7 cellular contexts compared by ENCODE assay signal in genomic region chr3:185933374-185933950, GRCh38. TPM values are rescaled to one million over a fixed set of nuclear protein-coding genes. Genes with fewer than 3 reads are reported as not detected.
DNase-seq lines count a peak whose midpoint lies in the region; ATAC-seq and TF ChIP-seq lines count a peak whose summit lies in the region.

No MANE protein-coding gene starts in this region.

- H3K27me3 Mint-ChIP-seq in T-helper 17 cell, result no peaks in the 10 kb centered on the region

- no TSS peak for BruUV-seq in HCT116 (replicated peaks; lab: Mats Ljungman, UMichigan)

- H3K4me3 ChIP-seq in HCT116 (replicated peaks in 1 of 2; ENCODE audit: low read depth in 1 of 2, low read length in 2 of 2) (no peak overlapping the region), fibroblast of villous mesenchyme (ENCODE audit: low read depth, low read length) (peak overlapping the region; percentile 100), smooth muscle cell (peak overlapping the region; percentile 93)

- peaks cover 94% of the 10 kb centered on the region for H3K79me2 ChIP-seq in HCT116 (ENCODE audit: insufficient read depth, low read length)
- peaks cover 93% of the 10 kb centered on the region for H3K79me2 ChIP-seq in smooth muscle cell (ENCODE audit: low read depth)

- ATAC-seq in HCT116, result no peak
- ATAC-seq in T-helper 17 cell, result no peak

- peaks cover 85% of the 10 kb centered on the region for H4K20me1 ChIP-seq in HCT116 (ENCODE audit: insufficient read depth)
- peaks cover 93% of the 10 kb centered on the region for H4K20me1 ChIP-seq in smooth muscle cell (ENCODE audit: low read depth)

- H3K36me3 ChIP-seq in HCT116 (ENCODE audit: control insufficient read depth in 1 of 2, insufficient read depth in 2 of 2, low read length in 2 of 2) (peaks cover 12 to 53% of the 10 kb centered on the region in 2 experiments), smooth muscle cell (ENCODE audit: low read depth) (no peaks in the 10 kb centered on the region)

- no peak overlapping the region for H3K9ac ChIP-seq in HCT116 (ENCODE audit: low read length)
- H3K9ac ChIP-seq in smooth muscle cell (ENCODE audit: low read depth), result peak overlapping the region; percentile 14

- no peak overlapping the region for H3K27ac ChIP-seq in HCT116 (ENCODE audit: low read depth, low read length)
- H3K27ac ChIP-seq in smooth muscle cell (ENCODE audit: low read depth), result peak overlapping the region; percentile 100

- intact Hi-C loops in HCT116 (cut with micrococcal nuclease), result loop anchor here (2.0 kb wide), 1 partner anchor 15 kb away; no protein-coding TSS in a partner anchor

- peaks cover 14% of the 10 kb centered on the region for H3K36me3 Mint-ChIP-seq in T-helper 17 cell (ENCODE audit: low read depth)

- H3F3A ChIP-seq in smooth muscle cell (ENCODE audit: low read depth), result peaks cover 21% of the 10 kb centered on the region

- H3K27me3 ChIP-seq in HCT116 (ENCODE audit: insufficient read depth, low read length), result no peaks in the 10 kb centered on the region
- H3K27me3 ChIP-seq in smooth muscle cell (ENCODE audit: low read depth), result no peaks in the 10 kb centered on the region

- H3K9me3 ChIP-seq in HCT116 (ENCODE audit: control insufficient read depth in 1 of 2, insufficient read depth in 1 of 2, low read depth in 1 of 2, low read length in 2 of 2) (no peaks in the 10 kb centered on the region), T-helper 17 cell (ENCODE audit: control insufficient read depth, low read length, poor library complexity, severe bottlenecking) (no peaks in the 10 kb centered on the region), smooth muscle cell (replicated peaks; ENCODE audit: low read depth) (no peaks in the 10 kb centered on the region)

- no peak for TF ChIP-seq POLR2A in HCT116 (IDR thresholded peaks at IDR 0.05; ENCODE audit: borderline replicate concordance, extremely low read depth, insufficient read depth, insufficient read length)

- CTCF ChIA-PET in HCT116 (lab: Charles Lee), result interaction anchor here (1.4 to 1.5 kb wide), 2 partner anchors 9 to 273 kb away, joined by 3 to 5 read pairs; no protein-coding TSS in a partner anchor

- RAD21 ChIA-PET in HCT116 (lab: Charles Lee; ENCODE audit: low non-redundant PET in 1 of 2, low total read pairs in 2 of 2, uncharacterized antibody in 2 of 2, unreplicated experiment in 2 of 2), result no interaction called here

- H3K4me2 ChIP-seq in HCT116 (ENCODE audit: low read length) (peak overlapping the region; percentile 87; the same call in 1 of the 2 replicates), smooth muscle cell (peak overlapping the region; percentile 97)

- H3K4me1 Mint-ChIP-seq in T-helper 17 cell, result peaks cover 81% of the 10 kb centered on the region

- H3K27ac Mint-ChIP-seq in T-helper 17 cell, result peak overlapping the region; percentile 98

- H3K4me1 ChIP-seq in HCT116 (ENCODE audit: control insufficient read depth in 1 of 2, insufficient read depth in 2 of 2, low read length in 2 of 2) (peaks cover 27 to 70% of the 10 kb centered on the region in 2 experiments; a peak in 3 of 4 replicates), smooth muscle cell (ENCODE audit: low read depth) (peaks cover 62% of the 10 kb centered on the region)

- TF ChIP-seq CTCF in HCT116 (IDR thresholded peaks at IDR 0.05 in 2 of 3, conservative IDR thresholded peaks at IDR 0.05 in 1 of 3; ENCODE audit: borderline replicate concordance in 1 of 3, insufficient read depth in 1 of 3, low read depth in 2 of 3, low read length in 2 of 3), result no peak
- TF ChIP-seq CTCF in fibroblast of villous mesenchyme (IDR thresholded peaks at IDR 0.05; ENCODE audit: insufficient read depth, low read depth, low read length), result no peak
- TF ChIP-seq CTCF in smooth muscle cell (IDR thresholded peaks at IDR 0.05; ENCODE audit: borderline replicate concordance, insufficient read depth, poor library complexity, severe bottlenecking), result no peak

- no peak for TF ChIP-seq RAD21 in HCT116 (IDR thresholded peaks at IDR 0.05; ENCODE audit: low read depth)

- H2AFZ ChIP-seq in HCT116 (ENCODE audit: low read depth, low read length, poor library complexity, severe bottlenecking) (no peak overlapping the region), smooth muscle cell (ENCODE audit: low read depth) (no peak overlapping the region)

- no peaks in the 10 kb centered on the region for H3K9me2 ChIP-seq in HCT116 (ENCODE audit: insufficient read depth)

- DNase-seq in HCT116 (ENCODE audit: low read depth, low spot score) (no peak), T-helper 17 cell (no peak), fibroblast of villous mesenchyme (ENCODE audit: low read depth) (no peak), smooth muscle cell (lab: John Stamatoyannopoulos, UW; ENCODE audit: unreplicated experiment) (no peak), H4 (ENCODE audit: low spot score) (no peak), NCI-H1930 (lab: John Stamatoyannopoulos, UW) (no peak), NCI-H1436 (lab: John Stamatoyannopoulos, UW) (no peak)

- POLR2A ChIA-PET in HCT116 (lab: Charles Lee), result interaction anchor here (1.2 kb wide), 1 partner anchor 9 kb away, joined by 3 read pairs; no protein-coding TSS in a partner anchor

- H3K4me3 Mint-ChIP-seq in T-helper 17 cell, result peak overlapping the region; percentile 96

TF ChIP-seq in HCT116, 20 proteins besides CTCF, POLR2A, EP300 and RAD21 (continues in another document):
- TF ChIP-seq FOSL1 (IDR thresholded peaks at IDR 0.05; ENCODE audit: low read depth), result no peak
- no peak for TF ChIP-seq SIN3A (IDR thresholded peaks at IDR 0.05; ENCODE audit: low read depth)
- no peak for TF ChIP-seq JUND (IDR thresholded peaks at IDR 0.05)
- no peak for TF ChIP-seq SRF (IDR thresholded peaks at IDR 0.05; ENCODE audit: low read depth)
- no peak for TF ChIP-seq POLR2AphosphoS5 (IDR thresholded peaks at IDR 0.05; ENCODE audit: low read depth, low read length)
- TF ChIP-seq ZNF274 (IDR thresholded peaks at IDR 0.05; ENCODE audit: low read depth, low read length), result no peak
- TF ChIP-seq SP1 (IDR thresholded peaks at IDR 0.05; ENCODE audit: low read depth), result no peak
- TF ChIP-seq MAX (IDR thresholded peaks at IDR 0.05), result no peak
- TF ChIP-seq, protein P1, sequence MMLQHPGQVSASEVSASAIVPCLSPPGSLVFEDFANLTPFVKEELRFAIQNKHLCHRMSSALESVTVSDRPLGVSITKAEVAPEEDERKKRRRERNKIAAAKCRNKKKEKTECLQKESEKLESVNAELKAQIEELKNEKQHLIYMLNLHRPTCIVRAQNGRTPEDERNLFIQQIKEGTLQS (IDR thresholded peaks at IDR 0.05), result no peak
- no peak for TF ChIP-seq CEBPB (IDR thresholded peaks at IDR 0.05; ENCODE audit: low read depth)
- TF ChIP-seq TCF7L2 (IDR thresholded peaks at IDR 0.05; ENCODE audit: borderline replicate concordance, extremely low read depth, insufficient read depth, insufficient read length), result no peak
- no peak for TF ChIP-seq ELF1 (IDR thresholded peaks at IDR 0.05; ENCODE audit: borderline replicate concordance, low read depth)
- no peak for TF ChIP-seq EZH2 (IDR thresholded peaks at IDR 0.05)
- TF ChIP-seq ZBTB33 (IDR thresholded peaks at IDR 0.05; ENCODE audit: extremely low read depth, insufficient replicate concordance, low read length), result no peak
- no peak for TF ChIP-seq CBX3 (IDR thresholded peaks at IDR 0.05; ENCODE audit: low read depth)

RNA-seq across cellular contexts. Expression of gene TRA2B, which starts 4.4 kb away (rescaled TPM):
- total RNA-seq in HCT116 (2021; ENCODE audit: unreplicated experiment), result 172 TPM
- polyA plus RNA-seq in HCT116 (2012), result 155 and 228 TPM in 2 replicates
- 100 to 1,000 TPM; 542 to 637 TPM for total RNA-seq in T-helper 17 cell
- 150 and 182 TPM in 2 replicates for total RNA-seq in fibroblast of villous mesenchyme
- 260 and 265 TPM in 2 replicates for total RNA-seq in smooth muscle cell
- 119 and 135 TPM in 2 replicates for polyA plus RNA-seq in smooth muscle cell
- total RNA-seq in H4 (2014; rRNA removed; shearing (Covaris generic)), result 336 and 367 TPM in 2 replicates

Comparison
In these comparisons a context has a peak if more than half of its experiments do, and no peak if none do; other contexts are left out.
1. H3K4me3 ChIP-seq: peak in fibroblast of villous mesenchyme (single experiment) and smooth muscle cell (single experiment); none in HCT116 (0 of 2).